In the genomic region with DNA sequence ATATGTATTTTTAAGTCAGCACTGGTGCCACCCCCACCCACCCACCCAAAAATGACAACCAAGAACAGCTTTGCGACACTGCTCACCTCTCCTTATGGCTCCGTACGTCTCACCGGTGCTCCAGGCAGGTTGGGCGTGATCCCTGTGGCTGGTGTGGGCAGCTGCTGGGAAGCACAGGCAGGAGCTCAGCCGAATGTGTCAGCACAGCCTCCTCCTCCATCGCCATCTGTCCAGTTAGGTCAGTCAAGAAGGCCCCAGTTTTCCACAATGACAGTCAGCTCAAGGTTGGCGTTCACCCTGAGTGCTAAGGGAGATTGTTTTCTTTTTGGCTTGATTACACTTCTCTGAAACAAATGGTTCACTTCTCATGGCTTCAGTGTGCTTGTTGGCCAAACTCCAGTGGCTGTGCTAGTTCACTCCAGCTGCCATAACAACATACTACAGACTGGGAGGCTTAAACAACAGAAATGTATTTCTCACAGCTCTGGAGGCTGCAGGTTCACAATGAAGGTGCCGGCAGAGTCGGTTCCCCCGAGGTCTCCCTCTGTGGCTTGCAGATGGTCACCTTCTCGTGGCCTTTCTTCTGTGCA, we compare ENCODE assay signal across 26 cellular contexts. TPM values are rescaled to one million over a fixed set of nuclear protein-coding genes. Genes with fewer than 3 reads are reported as not detected.
DNase-seq lines count a peak whose midpoint lies in the region; ATAC-seq and TF ChIP-seq lines count a peak whose summit lies in the region.
"Had no signal": no experiment of that assay in that cellular context is flagged by ENCODE, and none has a peak within 500 bp of the region (broad histone marks: within the 10 kb centered on the region; RNA-seq: fewer than 3 reads in every experiment).

No MANE protein-coding gene starts in this region.

- intact Hi-C loops in right cardiac atrium (cut with DNase I): no loop called here

- H3K4me2 ChIP-seq in parathyroid adenoma (ENCODE audit: low read length): no peak overlapping the region

- H3K36me3 ChIP-seq in parathyroid adenoma (ENCODE audit: control insufficient read depth, insufficient read depth, low read length): no peaks in the 10 kb centered on the region

- H2AFZ ChIP-seq in parathyroid adenoma: peak overlapping the region; percentile 58
- H2AFZ ChIP-seq: GM23248 had no signal

- DNase-seq in NCI-H524 (lab: John Stamatoyannopoulos, UW) (peak; percentile 5 to 31), NCI-H524 treated with DMSO at 0.1 percent for 48 hours (lab: John Stamatoyannopoulos, UW) (no peak), islet precursor cell (peak; percentile 26), NOMO-1 treated with dmso at 0.1 percent for 144 hours (lab: John Stamatoyannopoulos, UW; ENCODE audit: unreplicated experiment) (no peak), KBM-7 (no peak), right cardiac atrium (no peak), 8988T (no peak)
- DNase-seq: Calu3, GM23248, H7, Kasumi-1, MV-4-11, NCI-H1105 treated with DMSO at 0.1 percent for 48 hours, NCI-H2081, NCI-H526 treated with DMSO at 0.1 percent for 48 hours, SHP77 had no signal

- no peak for ATAC-seq in right cardiac atrium
- ATAC-seq: HepG2, Panc1 had no signal

- peaks cover 3% of the 10 kb centered on the region for H3K4me1 ChIP-seq in parathyroid adenoma
- H3K4me1 ChIP-seq in right cardiac atrium (ENCODE audit: control insufficient read depth, insufficient read depth, low read length): no peaks in the 10 kb centered on the region

- no peaks in the 10 kb centered on the region for H3K79me2 ChIP-seq in parathyroid adenoma

- no peaks in the 10 kb centered on the region for H3K27me3 ChIP-seq in parathyroid adenoma (ENCODE audit: control insufficient read depth, insufficient read depth, low read length)
- H3K27me3 ChIP-seq in right cardiac atrium (ENCODE audit: control insufficient read depth, insufficient read depth): no peaks in the 10 kb centered on the region

- no peaks in the 10 kb centered on the region for H3K9me3 ChIP-seq in parathyroid adenoma (ENCODE audit: control insufficient read depth, low read length)
- H3K9me3 ChIP-seq in right cardiac atrium (ENCODE audit: control insufficient read depth, low read length): no peaks in the 10 kb centered on the region

- no peak overlapping the region for H3K9ac ChIP-seq in parathyroid adenoma
- H3K9ac ChIP-seq: GM23248 had no signal

- WGBS in right cardiac atrium: 84% methylated on average over 12 of the region's 12 CpGs

- H3K4me3 ChIP-seq in parathyroid adenoma (ENCODE audit: low read depth, low read length): no peak overlapping the region
- H3K4me3 ChIP-seq in right cardiac atrium (ENCODE audit: low read length): no peak overlapping the region
- H3K4me3 ChIP-seq: GM23248 had no signal

- TF ChIP-seq CTCF in parathyroid adenoma (IDR thresholded peaks at IDR 0.05): no peak

- H3K27ac ChIP-seq in parathyroid adenoma (no peak overlapping the region), right cardiac atrium (ENCODE audit: low read length) (no peak overlapping the region)
- H3K27ac ChIP-seq: GM23248, RWPE1 had no signal

- in situ Hi-C loops in KBM-7 (cut with MboI; ENCODE audit: low pct_unique_long_range_greater_than_20kb, low sequenced_read_pairs): no loop called here

RNA-seq across cellular contexts. Expression of gene AMER3, which starts 30.2 kb away (rescaled TPM):
- not detected for total RNA-seq in right cardiac atrium
- 0.02 TPM for polyA plus RNA-seq in right cardiac atrium
- total RNA-seq: A172, Calu3, GM23248, HepG2, HT1080, M059J, OCI-LY7, SK-MEL-5 had no signal
- polyA plus RNA-seq: BJ, GM23248, HepG2 had no signal

RNA-seq across cellular contexts. Expression of gene ARHGEF4, which starts 51.2 kb away (rescaled TPM):
- total RNA-seq in right cardiac atrium: 1 to 10 TPM; 1.8 to 5.2 (median 2.9) TPM
- 2.8 TPM for polyA plus RNA-seq in right cardiac atrium

RNA-seq across cellular contexts. Expression of gene GPR148, which starts 56.7 kb away (rescaled TPM):
- not detected for total RNA-seq in right cardiac atrium
- not detected for polyA plus RNA-seq in right cardiac atrium
- total RNA-seq: A172, Calu3, GM23248, HepG2, HT1080, M059J, OCI-LY7, SK-MEL-5 had no signal
- polyA plus RNA-seq: BJ, GM23248, HepG2 had no signal

Comparison
In these comparisons a context has a peak if more than half of its experiments do, and no peak if none do; other contexts are left out.
1. DNase-seq: peak in NCI-H524 (2 of 2) and islet precursor cell (single experiment); none in NCI-H524 treated with DMSO at 0.1 percent for 48 hours (single experiment), NOMO-1 treated with dmso at 0.1 percent for 144 hours (single experiment), KBM-7 (single experiment), right cardiac atrium (0 of 3) and 8988T (single experiment).